ENCODE assay signal across 19 cellular contexts in genomic region chr5:94130077-94130476, GRCh38.
DNase-seq lines count a peak whose midpoint lies in the region; ATAC-seq and TF ChIP-seq lines count a peak whose summit lies in the region.
"Had no signal": no experiment of that assay in that cellular context is flagged by ENCODE, and none has a peak within 500 bp of the region (broad histone marks: within the 10 kb centered on the region; RNA-seq: fewer than 3 reads in every experiment).

No MANE protein-coding gene starts in this region.

- H3K4me2 ChIP-seq in mesenchymal stem cell (ENCODE audit: low read length, poor library complexity, severe bottlenecking), result no peak overlapping the region
- no peak overlapping the region for H3K4me2 ChIP-seq in neuronal stem cell (ENCODE audit: insufficient read depth, low read length, poor library complexity, severe bottlenecking)
- H3K4me2 ChIP-seq: BLaER1 had no signal

- H2AK5ac ChIP-seq in mesenchymal stem cell (ENCODE audit: low read length, severe bottlenecking), result no peak overlapping the region
- H2AK5ac ChIP-seq in neuronal stem cell (ENCODE audit: low read depth, low read length), result no peak overlapping the region

- H3K14ac ChIP-seq in mesenchymal stem cell (ENCODE audit: low read length in 2 of 2) (no peak overlapping the region), neuronal stem cell (ENCODE audit: low read length) (no peak overlapping the region)

- H2BK12ac ChIP-seq in mesenchymal stem cell (ENCODE audit: low read length in 2 of 2) (no peak overlapping the region), neuronal stem cell (ENCODE audit: low read length) (no peak overlapping the region)

- H3K27me3 Mint-ChIP-seq in stimulated activated naive CD8-positive, alpha-beta T cell treated with anti-CD3 and anti-CD28 coated beads, Interleukin-15, amount 100 ng/mL, for 72 hours, result peaks cover 9% of the 10 kb centered on the region

- H3K4ac ChIP-seq in mesenchymal stem cell (ENCODE audit: low read depth in 1 of 2, low read length in 2 of 2) (no peak overlapping the region), neuronal stem cell (ENCODE audit: low read length) (no peak overlapping the region)

- H3K27ac Mint-ChIP-seq in stimulated activated naive CD8-positive, alpha-beta T cell treated with anti-CD3 and anti-CD28 coated beads, Interleukin-15, amount 100 ng/mL, for 72 hours, result no peak overlapping the region
- H3K27ac Mint-ChIP-seq: CD14-positive monocyte; CD4-positive, alpha-beta memory T cell; CD4-positive, CD25-positive, alpha-beta regulatory T cell had no signal

- H3K27me3 ChIP-seq in mesenchymal stem cell (ENCODE audit: control insufficient read depth in 1 of 2, insufficient read depth in 1 of 2, low read length in 2 of 2), result no peaks in the 10 kb centered on the region
- H3K27me3 ChIP-seq in neuronal stem cell (ENCODE audit: control insufficient read depth in 3 of 3, insufficient read depth in 3 of 3, low read depth in 1 of 3, low read length in 3 of 3), result no peaks in the 10 kb centered on the region
- H3K27me3 ChIP-seq: BE2C, BLaER1 had no signal

- H3K9me3 ChIP-seq in mesenchymal stem cell (ENCODE audit: control insufficient read depth, low read length), result no peaks in the 10 kb centered on the region
- H3K9me3 ChIP-seq in neuronal stem cell (replicated peaks in 1 of 2; ENCODE audit: control insufficient read depth in 2 of 2, insufficient read depth in 1 of 2, low read depth in 1 of 2, low read length in 2 of 2), result peaks cover 0 to 3% of the 10 kb centered on the region in 2 donors
- H3K9me3 ChIP-seq: BE2C, BLaER1 had no signal

- TF ChIP-seq CTCF in epithelial cell of esophagus (IDR thresholded peaks at IDR 0.05; ENCODE audit: insufficient read depth, low read depth, low read length, missing control alignments), result no peak

- H3K23ac ChIP-seq in mesenchymal stem cell (ENCODE audit: low read length in 2 of 2) (no peak overlapping the region), neuronal stem cell (ENCODE audit: low read depth, low read length, poor library complexity) (no peak overlapping the region)

- H3K36me3 ChIP-seq in mesenchymal stem cell (ENCODE audit: control insufficient read depth in 1 of 2, insufficient read depth in 2 of 2, low read depth in 1 of 2, low read length in 2 of 2) (no peaks in the 10 kb centered on the region), neuronal stem cell (replicated peaks in 1 of 2; ENCODE audit: control insufficient read depth in 2 of 2, insufficient read depth in 2 of 2, low read length in 2 of 2) (no peaks in the 10 kb centered on the region)
- H3K36me3 ChIP-seq: BE2C, BLaER1 had no signal

- H3K4me3 Mint-ChIP-seq in stimulated activated naive CD8-positive, alpha-beta T cell treated with anti-CD3 and anti-CD28 coated beads, Interleukin-15, amount 100 ng/mL, for 72 hours, result no peak overlapping the region
- H3K4me3 Mint-ChIP-seq: CD14-positive monocyte; CD4-positive, alpha-beta memory T cell; CD4-positive, CD25-positive, alpha-beta regulatory T cell; CD8-positive, alpha-beta memory T cell had no signal

- H3K9me3 Mint-ChIP-seq in stimulated activated naive CD8-positive, alpha-beta T cell treated with anti-CD3 and anti-CD28 coated beads, Interleukin-15, amount 100 ng/mL, for 72 hours, result peaks cover 8 to 12% of the 10 kb centered on the region in 2 donors

- H3K18ac ChIP-seq in mesenchymal stem cell (ENCODE audit: low read depth in 1 of 2, low read length in 2 of 2), result no peak overlapping the region
- H3K18ac ChIP-seq in neuronal stem cell (ENCODE audit: low read length), result no peak overlapping the region

- WGBS in mesenchymal stem cell, result no CpG with 5 or more reads among the region's 1 CpG
- WGBS in neuronal stem cell (ENCODE audit: extremely low coverage in 2 of 2, insufficient read length in 2 of 2, insufficient replicate concordance in 1 of 2), 2 donors, result no CpG with 5 or more reads among the region's 1 CpG

- no peak overlapping the region for H3K9ac ChIP-seq in mesenchymal stem cell (ENCODE audit: low read length)
- H3K9ac ChIP-seq in neuronal stem cell (ENCODE audit: low read depth, low read length, poor library complexity), result no peak overlapping the region
- H3K9ac ChIP-seq: BLaER1 had no signal

- DNase-seq in epithelial cell of esophagus (ENCODE audit: low read depth), result peak; percentile 17
- DNase-seq in mesenchymal stem cell, result peak; percentile 17
- no peak for DNase-seq in neuronal stem cell (ENCODE audit: low spot score)
- DNase-seq in activated CD8-positive, alpha-beta memory T cell treated with anti-CD3 and anti-CD28 coated beads for 24 hours, result no peak
- DNase-seq in SIG-M5 treated with dmso at 0.1 percent for 504 hours (lab: John Stamatoyannopoulos, UW; ENCODE audit: unreplicated experiment), result no peak
- DNase-seq in stimulated activated naive CD8-positive, alpha-beta T cell treated with anti-CD3 and anti-CD28 coated beads, Interleukin-15, amount 100 ng/mL, for 72 hours, result no peak
- DNase-seq: 8988T; ACHN; BE2C; C1 segment of cervical spinal cord; CD4-positive, alpha-beta memory T cell; CD4-positive, CD25-positive, alpha-beta regulatory T cell; CD8-positive, alpha-beta memory T cell; COR-L47; DMS79 treated with DMSO at 0.1 percent for 48 hours; GF-D8 had no signal

- no peak overlapping the region for H4K91ac ChIP-seq in mesenchymal stem cell (ENCODE audit: low read length)
- H4K91ac ChIP-seq in neuronal stem cell (ENCODE audit: low read depth, low read length, poor library complexity), result no peak overlapping the region

- H3K4me3 ChIP-seq in epithelial cell of esophagus (ENCODE audit: low read length), result no peak overlapping the region
- H3K4me3 ChIP-seq in mesenchymal stem cell (ENCODE audit: insufficient read depth in 1 of 2, low read depth in 1 of 2, low read length in 2 of 2), result no peak overlapping the region
- H3K4me3 ChIP-seq in neuronal stem cell (ENCODE audit: low read length in 2 of 2), result no peak overlapping the region
- H3K4me3 ChIP-seq: BLaER1 had no signal

- no peak overlapping the region for H2AFZ ChIP-seq in mesenchymal stem cell (ENCODE audit: low read depth, low read length)
- peak overlapping the region; percentile 71 for H2AFZ ChIP-seq in neuronal stem cell (ENCODE audit: low read length)

- no peak overlapping the region for H2BK5ac ChIP-seq in mesenchymal stem cell (ENCODE audit: low read depth, low read length, poor library complexity, severe bottlenecking)
- no peak overlapping the region for H2BK5ac ChIP-seq in neuronal stem cell (ENCODE audit: low read length)

- H3K4me1 ChIP-seq in mesenchymal stem cell (ENCODE audit: control insufficient read depth, insufficient read depth, low read depth, low read length), result no peaks in the 10 kb centered on the region
- no peaks in the 10 kb centered on the region for H3K4me1 ChIP-seq in neuronal stem cell (ENCODE audit: control insufficient read depth in 2 of 2, insufficient read depth in 1 of 2, low read depth in 1 of 2, low read length in 2 of 2)
- H3K4me1 ChIP-seq: BE2C, BLaER1 had no signal

- ATAC-seq in GM21390 (IDR thresholded peaks at IDR 0.05; ENCODE audit: unreplicated experiment), result no peak
- no peak for ATAC-seq in stimulated activated naive CD8-positive, alpha-beta T cell treated with anti-CD3 and anti-CD28 coated beads, Interleukin-15, amount 100 ng/mL, for 72 hours

- no peak overlapping the region for H2BK120ac ChIP-seq in mesenchymal stem cell (ENCODE audit: low read depth, low read length)
- no peak overlapping the region for H2BK120ac ChIP-seq in neuronal stem cell (ENCODE audit: low read depth, low read length)

- H2BK15ac ChIP-seq in mesenchymal stem cell (ENCODE audit: low read depth, poor library complexity, severe bottlenecking) (no peak overlapping the region), neuronal stem cell (ENCODE audit: low read length) (no peak overlapping the region)

- no peaks in the 10 kb centered on the region for H3K79me1 ChIP-seq in mesenchymal stem cell (replicated peaks; ENCODE audit: low read length, poor library complexity, severe bottlenecking)
- H3K79me1 ChIP-seq in neuronal stem cell (ENCODE audit: low read depth, low read length), result no peaks in the 10 kb centered on the region

- H3K4me1 Mint-ChIP-seq in stimulated activated naive CD8-positive, alpha-beta T cell treated with anti-CD3 and anti-CD28 coated beads, Interleukin-15, amount 100 ng/mL, for 72 hours, result no peaks in the 10 kb centered on the region
- H3K4me1 Mint-ChIP-seq: CD14-positive monocyte; CD4-positive, alpha-beta memory T cell; CD4-positive, CD25-positive, alpha-beta regulatory T cell; CD8-positive, alpha-beta memory T cell had no signal

- H4K8ac ChIP-seq in mesenchymal stem cell (ENCODE audit: low read length) (no peak overlapping the region), neuronal stem cell (ENCODE audit: low read depth, low read length) (no peak overlapping the region)

- no peak overlapping the region for H3K27ac ChIP-seq in mesenchymal stem cell (ENCODE audit: low read length, poor library complexity, severe bottlenecking)
- H3K27ac ChIP-seq in neuronal stem cell (replicated peaks; ENCODE audit: low read length), result no peak overlapping the region
- H3K27ac ChIP-seq: BLaER1 had no signal

Comparison
In these comparisons a context has a peak if more than half of its experiments do, and no peak if none do; other contexts are left out.
1. DNase-seq: peak in epithelial cell of esophagus (single experiment) and mesenchymal stem cell (single experiment); none in neuronal stem cell (single experiment), activated CD8-positive, alpha-beta memory T cell treated with anti-CD3 and anti-CD28 coated beads for 24 hours (single experiment), SIG-M5 treated with dmso at 0.1 percent for 504 hours (single experiment) and stimulated activated naive CD8-positive, alpha-beta T cell treated with anti-CD3 and anti-CD28 coated beads, Interleukin-15, amount 100 ng/mL, for 72 hours (0 of 2).